ENCODE assay signal across 1 cellular context in the genomic region with DNA sequence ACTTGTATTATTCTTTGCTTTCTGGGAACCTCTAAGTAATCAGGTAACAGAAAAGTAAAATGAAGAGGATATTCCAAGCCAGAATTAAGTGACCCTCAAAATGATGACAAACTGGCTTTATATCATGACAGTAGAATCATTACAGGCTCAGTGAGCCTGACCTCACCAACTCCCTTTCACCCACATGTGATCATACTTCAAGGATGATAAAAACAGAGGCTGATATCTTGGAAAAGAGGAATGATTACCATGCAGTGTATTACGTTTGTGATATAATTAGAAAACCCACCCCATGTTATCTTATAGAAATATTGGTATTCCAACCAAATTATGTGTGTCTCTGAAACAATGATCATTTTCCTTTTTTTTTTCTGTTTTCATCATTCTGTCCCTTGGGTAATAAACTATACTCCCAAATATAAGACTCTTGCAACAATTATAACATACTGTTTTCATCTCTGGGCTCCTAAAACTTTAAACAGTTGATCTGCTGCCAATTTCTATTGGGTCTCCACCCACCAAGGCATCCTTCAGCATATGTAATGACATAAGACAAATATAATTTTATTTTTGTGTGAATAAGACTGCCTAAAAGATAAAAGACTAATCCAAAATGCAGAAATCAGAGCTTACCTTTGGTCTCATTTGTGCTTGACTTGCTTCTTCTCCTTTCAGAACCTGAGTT.
TF ChIP-seq lines count a peak whose summit lies in the region.

No MANE protein-coding gene starts in this region.

TF ChIP-seq in IMR-90, 13 proteins besides CTCF, POLR2A, EP300 and RAD21:
- TF ChIP-seq, protein P1, sequence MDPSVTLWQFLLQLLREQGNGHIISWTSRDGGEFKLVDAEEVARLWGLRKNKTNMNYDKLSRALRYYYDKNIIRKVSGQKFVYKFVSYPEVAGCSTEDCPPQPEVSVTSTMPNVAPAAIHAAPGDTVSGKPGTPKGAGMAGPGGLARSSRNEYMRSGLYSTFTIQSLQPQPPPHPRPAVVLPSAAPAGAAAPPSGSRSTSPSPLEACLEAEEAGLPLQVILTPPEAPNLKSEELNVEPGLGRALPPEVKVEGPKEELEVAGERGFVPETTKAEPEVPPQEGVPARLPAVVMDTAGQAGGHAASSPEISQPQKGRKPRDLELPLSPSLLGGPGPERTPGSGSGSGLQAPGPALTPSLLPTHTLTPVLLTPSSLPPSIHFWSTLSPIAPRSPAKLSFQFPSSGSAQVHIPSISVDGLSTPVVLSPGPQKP (IDR thresholded peaks at IDR 0.05; ENCODE audit: borderline replicate concordance, low read depth, low read length), result no peak
- TF ChIP-seq FOS (IDR thresholded peaks at IDR 0.05; ENCODE audit: low read depth, low read length), result no peak
- TF ChIP-seq NFE2L2 (IDR thresholded peaks at IDR 0.05; ENCODE audit: low read depth, low read length), result no peak
- no peak for TF ChIP-seq CHD1 (IDR thresholded peaks at IDR 0.05; ENCODE audit: low read depth, low read length)
- TF ChIP-seq MXI1 (IDR thresholded peaks at IDR 0.05; ENCODE audit: borderline replicate concordance, low read depth, low read length), result no peak
- TF ChIP-seq RCOR1 (IDR thresholded peaks at IDR 0.05; ENCODE audit: insufficient replicate concordance, low read length), result no peak
